Comparison of ENCODE assay signal across 8 cellular contexts in the genomic region with DNA sequence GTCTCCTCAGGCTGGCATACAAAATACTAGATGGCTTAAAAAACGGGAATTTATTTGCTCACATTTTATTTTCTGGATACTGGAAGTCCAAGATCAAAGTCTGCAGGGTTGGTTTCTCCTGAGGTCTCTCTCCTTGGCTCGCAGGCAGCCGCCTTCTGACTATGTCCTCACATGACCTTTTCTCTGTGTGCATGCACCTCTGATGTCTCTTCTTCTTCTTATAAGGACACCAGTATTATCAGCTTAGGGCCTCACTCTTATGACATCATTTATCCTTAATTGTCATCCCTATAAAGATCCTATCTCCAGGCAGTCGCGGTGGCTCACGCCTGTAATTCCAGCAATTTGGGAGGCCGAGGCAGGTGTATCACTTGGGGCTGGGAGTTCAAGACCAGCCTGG.
"Had no signal": no experiment of that assay in that cellular context is flagged by ENCODE, and none has a peak within 500 bp of the region (broad histone marks: within the 10 kb centered on the region; RNA-seq: fewer than 3 reads in every experiment).

No MANE protein-coding gene starts in this region.

- H2AFZ ChIP-seq: GM23248 had no signal

- DNase-seq: GM23248, GOT3, H7, IMR-90, KBM-7 had no signal

- H3K4me3 ChIP-seq: GM23248, HAP-1 had no signal

- H3K4me2 ChIP-seq: KMS-11 had no signal

- H3K9ac ChIP-seq: GM23248, KMS-11 had no signal

- H3K36me3 ChIP-seq: HAP-1 had no signal

- H3K9me3 ChIP-seq: HAP-1 had no signal

- H3K27ac ChIP-seq: GM23248, HL-60, KMS-11 had no signal
